ENCODE assay signal across 14 cellular contexts in the genomic region with DNA sequence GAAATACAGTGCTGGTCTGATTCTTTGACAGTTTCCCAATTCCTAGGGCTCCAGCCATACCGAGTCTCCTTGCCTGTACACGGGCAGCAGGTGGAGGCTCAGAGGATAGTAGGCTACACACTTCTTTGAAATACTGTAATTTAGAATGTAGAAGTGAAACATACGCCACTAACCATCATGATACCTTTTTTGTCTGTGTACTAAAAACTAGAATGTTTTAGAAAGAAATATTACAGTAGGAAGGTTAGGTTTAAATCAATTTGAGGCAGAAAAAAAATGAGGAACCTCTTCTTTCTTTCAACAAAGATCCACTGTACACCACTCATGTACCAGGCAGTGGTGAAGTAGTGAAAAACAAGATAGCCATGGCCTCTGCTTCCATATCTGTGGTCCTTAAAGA.
DNase-seq lines count a peak whose midpoint lies in the region; ATAC-seq and TF ChIP-seq lines count a peak whose summit lies in the region.
"Had no signal": no experiment of that assay in that cellular context is flagged by ENCODE, and none has a peak within 500 bp of the region (broad histone marks: within the 10 kb centered on the region; RNA-seq: fewer than 3 reads in every experiment).

No MANE protein-coding gene starts in this region.

- no peaks in the 10 kb centered on the region for H3K4me1 ChIP-seq in aorta (ENCODE audit: control insufficient read depth in 1 of 2, insufficient read depth in 2 of 2, low read length in 2 of 2)

- no peak overlapping the region for H3K27ac ChIP-seq in aorta (ENCODE audit: low read depth in 1 of 2, low read length in 2 of 2)
- H3K27ac ChIP-seq: heart left ventricle, neutrophil had no signal

- peak; percentile 25 for DNase-seq in GM06990 (ENCODE audit: extremely low read depth, insufficient read length)
- no peak for DNase-seq in LoVo (ENCODE audit: low spot score)
- no peak for DNase-seq in NCI-H187 (lab: John Stamatoyannopoulos, UW)
- no peak for DNase-seq in GM19240 (ENCODE audit: insufficient read length, low spot score)
- DNase-seq in aorta = no peak
- DNase-seq: activated CD8-positive, alpha-beta memory T cell treated with anti-CD3 and anti-CD28 coated beads, Interleukin-2, amount 50 U/mL, for 4 hours; DMS 273 treated with DMSO at 0.1 percent for 48 hours; heart left ventricle; left ventricle myocardium superior; NCI-H446 treated with DMSO at 0.1 percent for 48 hours had no signal

- H3K36me3 ChIP-seq in GM06990 (ENCODE audit: control insufficient read depth, insufficient read depth, low read length) = no peaks in the 10 kb centered on the region
- no peaks in the 10 kb centered on the region for H3K36me3 ChIP-seq in aorta (ENCODE audit: control insufficient read depth in 1 of 2, insufficient read depth in 2 of 2, low read length in 1 of 2)
- H3K36me3 ChIP-seq: heart left ventricle, neutrophil had no signal

- intact Hi-C loops in aorta (cut with DNase I) = no loop called here

- no peaks in the 10 kb centered on the region for H3K9me3 ChIP-seq in aorta (ENCODE audit: control insufficient read depth, low read length)
- H3K9me3 ChIP-seq: heart left ventricle, neutrophil had no signal

- peak; percentile 58 for ATAC-seq in GM19035 (IDR thresholded peaks at IDR 0.05; ENCODE audit: unreplicated experiment)
- ATAC-seq in HG02571 (IDR thresholded peaks at IDR 0.05; ENCODE audit: unreplicated experiment) = peak; percentile 61
- peak; percentile 37 for ATAC-seq in HG03175 (IDR thresholded peaks at IDR 0.05; ENCODE audit: unreplicated experiment)
- no peak for ATAC-seq in aorta (ENCODE audit: low FRiP score)
- ATAC-seq: heart left ventricle, left ventricle myocardium superior had no signal

- WGBS in aorta, 2 donors = 74 to 75% methylated on average over 3 of the region's 3 CpGs

- no peaks in the 10 kb centered on the region for H3K27me3 ChIP-seq in GM06990 (replicated peaks; ENCODE audit: control insufficient read depth, insufficient read depth, low read length)
- peaks cover 0 to 2% of the 10 kb centered on the region in 2 donors for H3K27me3 ChIP-seq in aorta (ENCODE audit: control insufficient read depth in 1 of 2, insufficient read depth in 2 of 2, low read length in 1 of 2)

- no peak overlapping the region for H3K4me3 ChIP-seq in GM06990 (replicated peaks; ENCODE audit: low read depth, low read length)
- H3K4me3 ChIP-seq in aorta (ENCODE audit: low read length in 2 of 2) = no peak overlapping the region
- H3K4me3 ChIP-seq: heart left ventricle had no signal

- no peak for TF ChIP-seq CTCF in GM06990 (IDR thresholded peaks at IDR 0.05; ENCODE audit: insufficient read depth, low read length, poor library complexity, severe bottlenecking)
